Comparison of ENCODE assay signal across 13 cellular contexts in genomic region chr3:108208831-108209230, GRCh38. TPM values are rescaled to one million over a fixed set of nuclear protein-coding genes. Genes with fewer than 3 reads are reported as not detected.
DNase-seq lines count a peak whose midpoint lies in the region; ATAC-seq and TF ChIP-seq lines count a peak whose summit lies in the region.
"Had no signal": no experiment of that assay in that cellular context is flagged by ENCODE, and none has a peak within 500 bp of the region (broad histone marks: within the 10 kb centered on the region; RNA-seq: fewer than 3 reads in every experiment).

No MANE protein-coding gene starts in this region.

- no peaks in the 10 kb centered on the region for H3K9me3 ChIP-seq in left lung
- H3K9me3 ChIP-seq: SK-N-SH had no signal

- no peak for TF ChIP-seq CTCF in left lung (IDR thresholded peaks at IDR 0.05)

- DNase-seq in left lung = no peak
- no peak for DNase-seq in activated CD4-positive, alpha-beta T cell treated with anti-CD3 and anti-CD28 coated beads, Interleukin-2, amount 50 U/mL, for 1 hour
- DNase-seq in midbrain (lab: John Stamatoyannopoulos, UW) = no peak
- no peak for DNase-seq in DMS153 treated with DMSO at 0.1 percent for 48 hours (lab: John Stamatoyannopoulos, UW; ENCODE audit: unreplicated experiment)
- DNase-seq in Kasumi-1 (lab: John Stamatoyannopoulos, UW) = no peak
- DNase-seq: central memory CD4-positive, alpha-beta T cell; GOT3; NCI-H510A treated with DMSO at 0.1 percent for 48 hours; SK-N-SH had no signal

- peaks cover 0 to 52% of the 10 kb centered on the region in 2 donors for H3K36me3 ChIP-seq in left lung

- H3K4me3 ChIP-seq in left lung = no peak overlapping the region

- intact Hi-C loops in left lung (cut with DNase I) = no loop called here

- ATAC-seq in GM18909 (IDR thresholded peaks at IDR 0.05; ENCODE audit: poor library complexity, unreplicated experiment) = peak; percentile 87
- peak; percentile 96 for ATAC-seq in GM21529 (IDR thresholded peaks at IDR 0.05; ENCODE audit: unreplicated experiment)
- ATAC-seq in HG03108 (IDR thresholded peaks at IDR 0.05; ENCODE audit: unreplicated experiment) = peak; percentile 95
- peak; percentile 86 for ATAC-seq in left lung
- ATAC-seq: sciatic nerve had no signal

- no peaks in the 10 kb centered on the region for H3K27me3 ChIP-seq in left lung

- H3K27ac ChIP-seq in left lung = no peak overlapping the region

- H3K4me1 ChIP-seq in left lung = no peaks in the 10 kb centered on the region

RNA-seq across cellular contexts. Expression of gene IFT57, which starts 13.4 kb away (rescaled TPM):
- total RNA-seq in left lung = 100 to 1,000 TPM; 115 to 273 TPM
